Comparison of ENCODE assay signal across 11 cellular contexts in genomic region chr19:13001502-13002388, GRCh38. TPM values are rescaled to one million over a fixed set of nuclear protein-coding genes. Genes with fewer than 3 reads are reported as not detected.
DNase-seq lines count a peak whose midpoint lies in the region; ATAC-seq and TF ChIP-seq lines count a peak whose summit lies in the region.
"Had no signal": no experiment of that assay in that cellular context is flagged by ENCODE, and none has a peak within 500 bp of the region (broad histone marks: within the 10 kb centered on the region; RNA-seq: fewer than 3 reads in every experiment).

No MANE protein-coding gene starts in this region.

- H3K36me3 Mint-ChIP-seq in neural crest cell (ENCODE audit: low read depth) (no peaks in the 10 kb centered on the region), chondrocyte (ENCODE audit: low read depth) (peaks cover 14% of the 10 kb centered on the region)

- peaks cover 45% of the 10 kb centered on the region for H3K4me1 ChIP-seq in upper lobe of right lung

- H3K4me3 Mint-ChIP-seq in neural crest cell (peak overlapping the region; percentile 38), chondrocyte (ENCODE audit: unreplicated experiment) (no peak overlapping the region)
- H3K4me3 Mint-ChIP-seq: activated T-helper 1 cell treated with anti-CD3 and anti-CD28 coated beads, Interleukin-12 subunit alpha, Interleukin-12 subunit beta, Interleukin-2, Interleukin-4 antibody, amounts not matched to agents 30 ng/mL and 10 ng/mL and 1 ng/mL, durations not matched to agents 14 hours and 24 hours and 36 hours had no signal

- H3K9me3 Mint-ChIP-seq in neural crest cell (no peaks in the 10 kb centered on the region), chondrocyte (ENCODE audit: low read depth) (no peaks in the 10 kb centered on the region)
- H3K9me3 Mint-ChIP-seq: activated T-helper 1 cell treated with anti-CD3 and anti-CD28 coated beads, Interleukin-12 subunit alpha, Interleukin-12 subunit beta, Interleukin-2, Interleukin-4 antibody, amounts not matched to agents 30 ng/mL and 10 ng/mL and 1 ng/mL, durations not matched to agents 14 hours and 24 hours and 36 hours had no signal

- peak in 57 of 58 donors; percentile 76 to 99 (median 92) for DNase-seq in anterior cingulate cortex (lab: John Stamatoyannopoulos, UW)
- DNase-seq in globus pallidus (ENCODE audit: low spot score) = peak; percentile 94
- DNase-seq in neural crest cell (ENCODE audit: low read depth, low spot score) = no peak
- DNase-seq in upper lobe of right lung = no peak
- no peak for DNase-seq in effector CD4-positive, alpha-beta T cell
- DNase-seq in chondrocyte (ENCODE audit: low spot score) = no peak
- no peak for DNase-seq in NCI-H2107 (lab: John Stamatoyannopoulos, UW)
- DNase-seq: EL had no signal

- H3K9me3 ChIP-seq in upper lobe of right lung = no peaks in the 10 kb centered on the region

- H3K27me3 ChIP-seq in upper lobe of right lung = no peaks in the 10 kb centered on the region

- peak overlapping the region; percentile 86 for H3K27ac ChIP-seq in upper lobe of right lung

- ATAC-seq in upper lobe of right lung (peak; percentile 29), HG02798 (IDR thresholded peaks at IDR 0.05; ENCODE audit: poor library complexity, unreplicated experiment) (no peak)

- TF ChIP-seq CTCF in neural crest cell (conservative IDR thresholded peaks at IDR 0.05) = no peak
- TF ChIP-seq CTCF in upper lobe of right lung (IDR thresholded peaks at IDR 0.05) = no peak
- TF ChIP-seq CTCF in chondrocyte (IDR thresholded peaks at IDR 0.05) = no peak

- H3K4me1 Mint-ChIP-seq in neural crest cell = peaks cover 3% of the 10 kb centered on the region
- H3K4me1 Mint-ChIP-seq in chondrocyte (ENCODE audit: low read depth) = peaks cover 15% of the 10 kb centered on the region

- H3K27me3 Mint-ChIP-seq in neural crest cell (ENCODE audit: low read depth) (peaks cover 86% of the 10 kb centered on the region), chondrocyte (ENCODE audit: low read depth) (no peaks in the 10 kb centered on the region)

- intact Hi-C loops in upper lobe of right lung (cut with DNase I) = no loop called here

- peaks cover 9% of the 10 kb centered on the region for H3K36me3 ChIP-seq in upper lobe of right lung

- H3K27ac Mint-ChIP-seq in neural crest cell (ENCODE audit: unreplicated experiment) (no peak overlapping the region), chondrocyte (ENCODE audit: unreplicated experiment) (no peak overlapping the region)
- H3K27ac Mint-ChIP-seq: activated T-helper 1 cell treated with anti-CD3 and anti-CD28 coated beads, Interleukin-12 subunit alpha, Interleukin-12 subunit beta, Interleukin-2, Interleukin-4 antibody, amounts not matched to agents 30 ng/mL and 10 ng/mL and 1 ng/mL, durations not matched to agents 14 hours and 24 hours and 36 hours had no signal

- peak overlapping the region; percentile 36 for H3K4me3 ChIP-seq in upper lobe of right lung

RNA-seq across cellular contexts. Expression of gene NFIX, which starts 6.5 kb away (rescaled TPM):
- total RNA-seq in neural crest cell = 0.23 and 0.68 TPM in 2 replicates
- total RNA-seq in upper lobe of right lung = 168 TPM
- 95.4 to 117 TPM (median 98.9 TPM) in 3 replicates for total RNA-seq in chondrocyte

RNA-seq across cellular contexts. Expression of gene DAND5, which starts 32.4 kb away (rescaled TPM):
- total RNA-seq in neural crest cell (not detected in 2 replicates), upper lobe of right lung (not detected), chondrocyte (0.36 to 0.57 TPM (median 0.41 TPM) in 3 replicates)
- total RNA-seq: mesenteric fat pad had no signal

RNA-seq across cellular contexts. Expression of gene GADD45GIP1, which starts 44.7 kb away (rescaled TPM):
- total RNA-seq in neural crest cell (26.0 and 26.4 TPM in 2 replicates), upper lobe of right lung (16.4 TPM), chondrocyte (28.8 to 31.3 TPM (median 29.1 TPM) in 3 replicates)

RNA-seq across cellular contexts. Expression of gene RAD23A, which starts 56.1 kb away (rescaled TPM):
- total RNA-seq in neural crest cell (77.3 and 82.8 TPM in 2 replicates), upper lobe of right lung (109 TPM), chondrocyte (71.6 to 94.9 TPM (median 72.4 TPM) in 3 replicates)

Comparison
In these comparisons a context has a peak if more than half of its experiments do, and no peak if none do; other contexts are left out.
1. DNase-seq: peak in anterior cingulate cortex (57 of 58) and globus pallidus (single experiment); none in neural crest cell (single experiment), upper lobe of right lung (single experiment), effector CD4-positive, alpha-beta T cell (single experiment), chondrocyte (single experiment) and NCI-H2107 (single experiment).
2. RNA of gene NFIX, which starts 6.5 kb away (total RNA-seq): 168 TPM in upper lobe of right lung (single experiment) and 95.4 to 117 TPM in chondrocyte; 0.23 to 0.68 TPM in neural crest cell; every median in the first group is over 10 times any median in the second.